Comparison of ENCODE assay signal across 19 cellular contexts in genomic region chr17:72717276-72717675, GRCh38.
"Had no signal": no experiment of that assay in that cellular context is flagged by ENCODE, and none has a peak within 500 bp of the region (broad histone marks: within the 10 kb centered on the region; RNA-seq: fewer than 3 reads in every experiment).

No MANE protein-coding gene starts in this region.

- H3K9me3 Mint-ChIP-seq: activated T-helper 1 cell treated with anti-CD3 and anti-CD28 coated beads, Interleukin-12 subunit alpha, Interleukin-12 subunit beta, Interleukin-2, Interleukin-4 antibody, amounts not matched to agents 30 ng/mL and 10 ng/mL and 1 ng/mL, durations not matched to agents 14 hours and 24 hours and 36 hours; nephron; stimulated activated naive CD8-positive, alpha-beta T cell treated with anti-CD3 and anti-CD28 coated beads, Interleukin-15, Interleukin-2, amounts not matched to agents 100 ng/mL and 50 ng/mL, for 24 hours had no signal

- H3K4me1 ChIP-seq: gastroesophageal sphincter, upper lobe of right lung had no signal

- H3K4me1 Mint-ChIP-seq: nephron had no signal

- DNase-seq: activated CD4-positive, alpha-beta T cell treated with anti-CD3 and anti-CD28 coated beads, Interleukin-2, amount 50 U/mL, for 1 hour; activated CD8-positive, alpha-beta memory T cell treated with anti-CD3 and anti-CD28 coated beads for 24 hours; activated naive CD4-positive, alpha-beta T cell treated with Interleukin-2 at 50 U/mL for 16 hours; anterior cingulate cortex; heart right ventricle; mammary epithelial cell; spleen; T-helper 9 cell; upper lobe of right lung had no signal

- H3K27me3 Mint-ChIP-seq: stimulated activated naive CD8-positive, alpha-beta T cell treated with anti-CD3 and anti-CD28 coated beads, Interleukin-15, Interleukin-2, amounts not matched to agents 100 ng/mL and 50 ng/mL, for 24 hours had no signal

- H3K9me3 ChIP-seq: gastroesophageal sphincter, heart right ventricle, spleen, suprapubic skin, upper lobe of right lung had no signal

- ATAC-seq: activated CD4-positive, CD25-positive, alpha-beta regulatory T cell treated with anti-CD3 and anti-CD28 coated beads, Interleukin-2, amount 50 U/mL, for 24 hours; gastroesophageal sphincter; heart right ventricle; left lobe of liver; sciatic nerve; upper lobe of right lung had no signal

- H3K27ac Mint-ChIP-seq: activated T-helper 1 cell treated with anti-CD3 and anti-CD28 coated beads, Interleukin-12 subunit alpha, Interleukin-12 subunit beta, Interleukin-2, Interleukin-4 antibody, amounts not matched to agents 30 ng/mL and 10 ng/mL and 1 ng/mL, durations not matched to agents 14 hours and 24 hours and 36 hours; nephron had no signal

- H3K27me3 ChIP-seq: gastroesophageal sphincter, heart right ventricle, spleen, suprapubic skin, upper lobe of right lung had no signal

- H3K4me3 Mint-ChIP-seq: activated T-helper 1 cell treated with anti-CD3 and anti-CD28 coated beads, Interleukin-12 subunit alpha, Interleukin-12 subunit beta, Interleukin-2, Interleukin-4 antibody, amounts not matched to agents 30 ng/mL and 10 ng/mL and 1 ng/mL, durations not matched to agents 14 hours and 24 hours and 36 hours; nephron; stimulated activated naive CD8-positive, alpha-beta T cell treated with anti-CD3 and anti-CD28 coated beads, Interleukin-15, Interleukin-2, amounts not matched to agents 100 ng/mL and 50 ng/mL, for 24 hours had no signal

- H3K36me3 ChIP-seq: gastroesophageal sphincter, heart right ventricle, suprapubic skin, upper lobe of right lung had no signal

- FAIRE-seq: bronchial epithelial cell, keratinocyte had no signal

- H3K27ac ChIP-seq: gastroesophageal sphincter, heart right ventricle, spleen, suprapubic skin, upper lobe of right lung had no signal

- H3K4me3 ChIP-seq: gastroesophageal sphincter, heart right ventricle, spleen, suprapubic skin, upper lobe of right lung had no signal
